ENCODE assay signal across 21 cellular contexts in genomic region chr1:186189156-186189555, GRCh38.
DNase-seq lines count a peak whose midpoint lies in the region; ATAC-seq, FAIRE-seq and TF ChIP-seq lines count a peak whose summit lies in the region.
"Had no signal": no experiment of that assay in that cellular context is flagged by ENCODE, and none has a peak within 500 bp of the region (broad histone marks: within the 10 kb centered on the region; RNA-seq: fewer than 3 reads in every experiment).

No MANE protein-coding gene starts in this region.

- FAIRE-seq in endothelial cell of umbilical vein (lab: Jason Lieb, UNC): peak; percentile 37
- FAIRE-seq: A204.1, GM12891, GM18507, H1 had no signal

- H2AFZ ChIP-seq in ACC112 (ENCODE audit: low read length, unreplicated experiment) (peak overlapping the region; percentile 14), PC-9 (no peak overlapping the region), endothelial cell of umbilical vein (ENCODE audit: low read depth, low read length) (peak overlapping the region; percentile 36), osteoblast (ENCODE audit: low read length) (peak overlapping the region; percentile 3)

- peak overlapping the region; percentile 62 for H3K4me2 ChIP-seq in PC-9
- peak overlapping the region; percentile 80 for H3K4me2 ChIP-seq in endothelial cell of umbilical vein (ENCODE audit: insufficient read depth, low read length)
- peak overlapping the region; percentile 82 for H3K4me2 ChIP-seq in osteoblast (ENCODE audit: insufficient read depth, low read length)

- POLR2A ChIA-PET in PC-9 (lab: Charles Lee; ENCODE audit: unreplicated experiment): interaction anchor here (1.0 kb wide), 1 partner anchor 186 kb away, joined by 4 read pairs; the partner anchor contains the start of gene TPR
- POLR2A ChIA-PET in endothelial cell of umbilical vein (lab: Charles Lee): no interaction called here

- no peak for TF ChIP-seq POLR2A in endothelial cell of umbilical vein (IDR thresholded peaks at IDR 0.05; ENCODE audit: low read depth, low read length)

- ATAC-seq in stimulated activated naive CD8-positive, alpha-beta T cell treated with anti-CD3 and anti-CD28 coated beads, Interleukin-15, Interleukin-2, amounts not matched to agents 100 U/mL and 50 U/mL, for 24 hours: no peak

- TF ChIP-seq CTCF in PC-9 (conservative IDR thresholded peaks at IDR 0.05) (no peak), endothelial cell of umbilical vein (IDR thresholded peaks at IDR 0.05; ENCODE audit: extremely low read depth in 1 of 2, insufficient read depth in 1 of 2, low read depth in 1 of 2, low read length in 2 of 2) (no peak), osteoblast (IDR thresholded peaks at IDR 0.05; ENCODE audit: extremely low read depth, low read depth, low read length) (no peak)

- H3K9me3 ChIP-seq in PC-9 (ENCODE audit: insufficient read depth, low read depth) (peaks cover 5% of the 10 kb centered on the region; the same call in 1 of the 2 replicates), endothelial cell of umbilical vein (replicated peaks; ENCODE audit: control insufficient read depth, insufficient read depth, low read length) (no peaks in the 10 kb centered on the region), osteoblast (ENCODE audit: low read depth, low read length) (no peaks in the 10 kb centered on the region)
- H3K9me3 ChIP-seq: MG63, Peyer's patch had no signal

- H3K4me3 ChIP-seq in ACC112 (ENCODE audit: low read depth, low read length) (no peak overlapping the region), PC-9 (no peak overlapping the region), endothelial cell of umbilical vein (replicated peaks in 1 of 3; ENCODE audit: insufficient read depth in 1 of 3, low read depth in 1 of 3, low read length in 3 of 3) (no peak overlapping the region), osteoblast (ENCODE audit: insufficient read depth, low read length) (no peak overlapping the region), H7 (ENCODE audit: insufficient read depth, low read depth, low read length) (no peak overlapping the region)
- H3K4me3 ChIP-seq: MG63, Peyer's patch had no signal

- peak overlapping the region; percentile 90 for H3K27ac ChIP-seq in ACC112 (ENCODE audit: low read depth, low read length)
- H3K27ac ChIP-seq in PC-9: peak overlapping the region; percentile 86
- H3K27ac ChIP-seq in endothelial cell of umbilical vein (ENCODE audit: insufficient read depth, low read depth, low read length): peak overlapping the region; percentile 83
- peak overlapping the region; percentile 93 for H3K27ac ChIP-seq in osteoblast (ENCODE audit: low read depth, low read length)
- H3K27ac ChIP-seq: Peyer's patch had no signal

- H3K4me1 ChIP-seq in ACC112 (ENCODE audit: control insufficient read depth, insufficient read depth, low read length, unreplicated experiment) (peaks cover 47% of the 10 kb centered on the region), PC-9 (replicated peaks; ENCODE audit: insufficient read depth) (peaks cover 42% of the 10 kb centered on the region), endothelial cell of umbilical vein (ENCODE audit: control insufficient read depth, extremely low read depth, insufficient read depth, low read length) (peaks cover 25% of the 10 kb centered on the region), osteoblast (ENCODE audit: insufficient read depth, low read length) (peaks cover 41% of the 10 kb centered on the region)
- H3K4me1 ChIP-seq: Peyer's patch had no signal

- dilution Hi-C loops in endothelial cell of umbilical vein (cut with MboI; ENCODE audit: extremely low pct_ligation_motif_present, low sequenced_read_pairs): no loop called here

- H3F3A ChIP-seq in PC-9 (ENCODE audit: insufficient read depth, low read depth): peaks cover 31% of the 10 kb centered on the region

- CTCF ChIA-PET in PC-9 (lab: Charles Lee): no interaction called here
- CTCF ChIA-PET in endothelial cell of umbilical vein (lab: Charles Lee): interaction anchor here (1.0 to 2.9 kb wide), 6 partner anchors 11 to 469 kb away, joined by 3 to 15 read pairs (median 7); no protein-coding TSS in a partner anchor

- DNase-seq in PC-9 (no peak), endothelial cell of umbilical vein (ENCODE audit: low read depth, low spot score) (no peak), osteoblast (ENCODE audit: insufficient read length, low spot score, missing footprints) (no peak), H7 (no peak), cardiac septum (ENCODE audit: low spot score) (no peak), activated gamma-delta T cell treated with Interleukin-2 at 50 U/mL for 16 hours (no peak)
- DNase-seq in stimulated activated naive CD8-positive, alpha-beta T cell treated with anti-CD3 and anti-CD28 coated beads, Interleukin-15, Interleukin-2, amounts not matched to agents 100 U/mL and 50 U/mL, for 24 hours: no peak
- DNase-seq: C1 segment of cervical spinal cord, DMS 273 treated with DMSO at 0.1 percent for 48 hours, GF-D8, Karpas-422, MG63, NCI-H1092, NCI-H510A treated with DMSO at 0.1 percent for 48 hours, Peyer's patch, Right ventricle myocardium superior had no signal

- no peaks in the 10 kb centered on the region for H3K36me3 ChIP-seq in ACC112 (ENCODE audit: insufficient read depth, low read length)
- H3K36me3 ChIP-seq in PC-9 (ENCODE audit: low read depth): no peaks in the 10 kb centered on the region
- H3K36me3 ChIP-seq in endothelial cell of umbilical vein (ENCODE audit: control insufficient read depth in 2 of 2, extremely low read depth in 1 of 2, insufficient read depth in 2 of 2, low read length in 2 of 2): no peaks in the 10 kb centered on the region
- no peaks in the 10 kb centered on the region for H3K36me3 ChIP-seq in osteoblast (ENCODE audit: insufficient read depth, low read length)
- H3K36me3 ChIP-seq in H7 (replicated peaks; ENCODE audit: control insufficient read depth, insufficient read depth, low read length): no peaks in the 10 kb centered on the region
- H3K36me3 ChIP-seq: MG63, Peyer's patch had no signal

- BruUV-seq in PC-9 (replicated peaks; lab: Mats Ljungman, UMichigan) (no TSS peak), endothelial cell of umbilical vein (replicated peaks; lab: Mats Ljungman, UMichigan) (no TSS peak)

- H3K9me2 ChIP-seq in PC-9 (ENCODE audit: insufficient read depth): no peaks in the 10 kb centered on the region

- no peaks in the 10 kb centered on the region for H3K9me1 ChIP-seq in endothelial cell of umbilical vein (replicated peaks; ENCODE audit: control insufficient read depth, extremely low read depth, insufficient read depth, low read length)

- no peaks in the 10 kb centered on the region for H4K20me1 ChIP-seq in PC-9 (ENCODE audit: insufficient read depth)
- H4K20me1 ChIP-seq in endothelial cell of umbilical vein (replicated peaks; ENCODE audit: control insufficient read depth, extremely low read depth, insufficient read depth, low read length): no peaks in the 10 kb centered on the region
- H4K20me1 ChIP-seq in osteoblast (ENCODE audit: insufficient read depth, low read length): no peaks in the 10 kb centered on the region

- H3K27me3 ChIP-seq in ACC112 (ENCODE audit: insufficient read depth, low read length) (no peaks in the 10 kb centered on the region), PC-9 (ENCODE audit: insufficient read depth, low read depth) (no peaks in the 10 kb centered on the region), endothelial cell of umbilical vein (ENCODE audit: control insufficient read depth in 2 of 2, insufficient read depth in 2 of 2, low read length in 2 of 2) (no peaks in the 10 kb centered on the region), osteoblast (ENCODE audit: insufficient read depth, low read length) (no peaks in the 10 kb centered on the region), H7 (ENCODE audit: control insufficient read depth, insufficient read depth, low read length) (no peaks in the 10 kb centered on the region)
- H3K27me3 ChIP-seq: MG63, Peyer's patch had no signal

- no peak overlapping the region for H3K9ac ChIP-seq in endothelial cell of umbilical vein (replicated peaks; ENCODE audit: extremely low read depth, insufficient read depth, low read length)

- intact Hi-C loops in PC-9 (cut with micrococcal nuclease; ENCODE audit: unreplicated experiment): loop anchor here (2.0 kb wide), 2 partner anchors 24 to 36 kb away; no protein-coding TSS in a partner anchor
- intact Hi-C loops in endothelial cell of umbilical vein (cut with micrococcal nuclease): loop anchor here (5.0 kb wide), 1 partner anchor 327 kb away; no protein-coding TSS in a partner anchor
- intact Hi-C loops in cardiac septum (cut with DNase I): no loop called here

- no peaks in the 10 kb centered on the region for H3K79me2 ChIP-seq in ACC112 (ENCODE audit: control insufficient read depth, insufficient read depth, low read length, unreplicated experiment)
- no peaks in the 10 kb centered on the region for H3K79me2 ChIP-seq in PC-9 (ENCODE audit: low read depth)
- H3K79me2 ChIP-seq in endothelial cell of umbilical vein (ENCODE audit: control insufficient read depth, insufficient read depth, low read length): no peaks in the 10 kb centered on the region
- no peaks in the 10 kb centered on the region for H3K79me2 ChIP-seq in osteoblast (ENCODE audit: insufficient read depth, low read length)

TF ChIP-seq in endothelial cell of umbilical vein, 7 proteins besides CTCF, POLR2A, EP300 and RAD21:
- TF ChIP-seq JUN (IDR thresholded peaks at IDR 0.05; ENCODE audit: borderline replicate concordance, insufficient read depth, insufficient read length, low read depth): no peak
- no peak for TF ChIP-seq FOS (IDR thresholded peaks at IDR 0.05; ENCODE audit: borderline replicate concordance, insufficient read depth, low read length)
- TF ChIP-seq GATA2 (IDR thresholded peaks at IDR 0.05; ENCODE audit: insufficient read depth, insufficient read length, low read depth, low read length): no peak
- TF ChIP-seq EZH2 (IDR thresholded peaks at IDR 0.05; ENCODE audit: borderline replicate concordance, low read depth, low read length, severe bottlenecking): no peak
- TF ChIP-seq MAX (IDR thresholded peaks at IDR 0.05; ENCODE audit: insufficient read depth, insufficient read length): no peak
- TF ChIP-seq MYC (IDR thresholded peaks at IDR 0.05; ENCODE audit: low read depth, low read length): no peak
- TF ChIP-seq POLR2AphosphoS5 (IDR thresholded peaks at IDR 0.05; ENCODE audit: insufficient read depth, low read depth, low read length): no peak
TF ChIP-seq in endothelial cell of umbilical vein: peak in this region for 0.
